In genomic region chr17:21042434-21043295, GRCh38 we compare ENCODE assay signal across 1 cellular context.
TF ChIP-seq lines count a peak whose summit lies in the region.

TSS of gene USP22 (minus strand) at chr17:21043011. CDS start at chr17:21042835, 176 bp downstream.

TF ChIP-seq in K562, 482 proteins besides CTCF, POLR2A, EP300 and RAD21 (continued from another document and continues in another):
- TF ChIP-seq, protein P1, sequence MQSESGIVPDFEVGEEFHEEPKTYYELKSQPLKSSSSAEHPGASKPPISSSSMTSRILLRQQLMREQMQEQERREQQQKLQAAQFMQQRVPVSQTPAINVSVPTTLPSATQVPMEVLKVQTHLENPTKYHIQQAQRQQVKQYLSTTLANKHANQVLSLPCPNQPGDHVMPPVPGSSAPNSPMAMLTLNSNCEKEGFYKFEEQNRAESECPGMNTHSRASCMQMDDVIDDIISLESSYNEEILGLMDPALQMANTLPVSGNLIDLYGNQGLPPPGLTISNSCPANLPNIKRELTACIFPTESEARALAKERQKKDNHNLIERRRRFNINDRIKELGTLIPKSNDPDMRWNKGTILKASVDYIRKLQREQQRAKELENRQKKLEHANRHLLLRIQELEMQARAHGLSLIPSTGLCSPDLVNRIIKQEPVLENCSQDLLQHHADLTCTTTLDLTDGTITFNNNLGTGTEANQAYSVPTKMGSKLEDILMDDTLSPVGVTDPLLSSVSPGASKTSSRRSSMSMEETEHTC (IDR thresholded peaks at IDR 0.05), result no peak
- TF ChIP-seq CREB5 (CRISPR knock-in tag; IDR thresholded peaks at IDR 0.05) (no peak), ZNF274 (IDR thresholded peaks at IDR 0.05; ENCODE audit: borderline replicate concordance, low read depth, low read length) (no peak), ZNF165 (CRISPR knock-in tag; IDR thresholded peaks at IDR 0.05; ENCODE audit: borderline replicate concordance) (no peak), PHB (CRISPR knock-in tag; IDR thresholded peaks at IDR 0.05) (no peak), BRF2 (IDR thresholded peaks at IDR 0.05; ENCODE audit: borderline replicate concordance, insufficient read depth, insufficient read length) (no peak), GABPA (tag; conservative IDR thresholded peaks at IDR 0.05; ENCODE audit: low read depth) (peak; percentile 32), HMG20B (CRISPR knock-in tag; IDR thresholded peaks at IDR 0.05) (no peak), ATF7 (IDR thresholded peaks at IDR 0.05) (peak; percentile 96), CHD7 (IDR thresholded peaks at IDR 0.05; ENCODE audit: low read depth, low read length) (no peak), NONO (IDR thresholded peaks at IDR 0.05; ENCODE audit: low read depth in 2 of 2, low read length in 1 of 2) (peak; percentile 42 to 73; a peak in 2 of 4 replicates), PHF21A (IDR thresholded peaks at IDR 0.05; ENCODE audit: borderline replicate concordance, low read depth) (no peak), HEY1 (CRISPR knock-in tag; IDR thresholded peaks at IDR 0.05; ENCODE audit: borderline replicate concordance) (no peak), ZNF174 (CRISPR knock-in tag; IDR thresholded peaks at IDR 0.05) (no peak), STAT6 (CRISPR knock-in tag; IDR thresholded peaks at IDR 0.05) (no peak), NCOA1 (IDR thresholded peaks at IDR 0.05; ENCODE audit: low read depth) (no peak), ZC3H4 (CRISPR knock-in tag; IDR thresholded peaks at IDR 0.05; ENCODE audit: borderline replicate concordance) (0 out of 2 replicates have a peak, but pooled peaks have one; percentile 61), PCBP2 (IDR thresholded peaks at IDR 0.05; ENCODE audit: low read depth, low read length, poor library complexity, severe bottlenecking) (no peak), GTF2A2 (tag; IDR thresholded peaks at IDR 0.05) (no peak), ZNF551 (CRISPR knock-in tag; IDR thresholded peaks at IDR 0.05) (no peak), NCOA6 (IDR thresholded peaks at IDR 0.05) (no peak)
- TF ChIP-seq, protein P2, sequence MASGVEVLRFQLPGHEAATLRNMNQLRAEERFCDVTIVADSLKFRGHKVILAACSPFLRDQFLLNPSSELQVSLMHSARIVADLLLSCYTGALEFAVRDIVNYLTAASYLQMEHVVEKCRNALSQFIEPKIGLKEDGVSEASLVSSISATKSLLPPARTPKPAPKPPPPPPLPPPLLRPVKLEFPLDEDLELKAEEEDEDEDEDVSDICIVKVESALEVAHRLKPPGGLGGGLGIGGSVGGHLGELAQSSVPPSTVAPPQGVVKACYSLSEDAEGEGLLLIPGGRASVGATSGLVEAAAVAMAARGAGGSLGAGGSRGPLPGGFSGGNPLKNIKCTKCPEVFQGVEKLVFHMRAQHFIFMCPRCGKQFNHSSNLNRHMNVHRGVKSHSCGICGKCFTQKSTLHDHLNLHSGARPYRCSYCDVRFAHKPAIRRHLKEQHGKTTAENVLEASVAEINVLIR (CRISPR knock-in tag; IDR thresholded peaks at IDR 0.05), result no peak
- TF ChIP-seq, protein P3, sequence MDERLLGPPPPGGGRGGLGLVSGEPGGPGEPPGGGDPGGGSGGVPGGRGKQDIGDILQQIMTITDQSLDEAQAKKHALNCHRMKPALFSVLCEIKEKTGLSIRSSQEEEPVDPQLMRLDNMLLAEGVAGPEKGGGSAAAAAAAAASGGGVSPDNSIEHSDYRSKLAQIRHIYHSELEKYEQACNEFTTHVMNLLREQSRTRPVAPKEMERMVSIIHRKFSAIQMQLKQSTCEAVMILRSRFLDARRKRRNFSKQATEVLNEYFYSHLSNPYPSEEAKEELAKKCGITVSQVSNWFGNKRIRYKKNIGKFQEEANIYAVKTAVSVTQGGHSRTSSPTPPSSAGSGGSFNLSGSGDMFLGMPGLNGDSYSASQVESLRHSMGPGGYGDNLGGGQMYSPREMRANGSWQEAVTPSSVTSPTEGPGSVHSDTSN (CRISPR knock-in tag; IDR thresholded peaks at IDR 0.05; ENCODE audit: low read depth), result no peak
- TF ChIP-seq, protein P3 (tag; conservative IDR thresholded peaks at IDR 0.05; ENCODE audit: low read depth), result no peak
